8 cellular contexts compared by ENCODE assay signal in the genomic region with DNA sequence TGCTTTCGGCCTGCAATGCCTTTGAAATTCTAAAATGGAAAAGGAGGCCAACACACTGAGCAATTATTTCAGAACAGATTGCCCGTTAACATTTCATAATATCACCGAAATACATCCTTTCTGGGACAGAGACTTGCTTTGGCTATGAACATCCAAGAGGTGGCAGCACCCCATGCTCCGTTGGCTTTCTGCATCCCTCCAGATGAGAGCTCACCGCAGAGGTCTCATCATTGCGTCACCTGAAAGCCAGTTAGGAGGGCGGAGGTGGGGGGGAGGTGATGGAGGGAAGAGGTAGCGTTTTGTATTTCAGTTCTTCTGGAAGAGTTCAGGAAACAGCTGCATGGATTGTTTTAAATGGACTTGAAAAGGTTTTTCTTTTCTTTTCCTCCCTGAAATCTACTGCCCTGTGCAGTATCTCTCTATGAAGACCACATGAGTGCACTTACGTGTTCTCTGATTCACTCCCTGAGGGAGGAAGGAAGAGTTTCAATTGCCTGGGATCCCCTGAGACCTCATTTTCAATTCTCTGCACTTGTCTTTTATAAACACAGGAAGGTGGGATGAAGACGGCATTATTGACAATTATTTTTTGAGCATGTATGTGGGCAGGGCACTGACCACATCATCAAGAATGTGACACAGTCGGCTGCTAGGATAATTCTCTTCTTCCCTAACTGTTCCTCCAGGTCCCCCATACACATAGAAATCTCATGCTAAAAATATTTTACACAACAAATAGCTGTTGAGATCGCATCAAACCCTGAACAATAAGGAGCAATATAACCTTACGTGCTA.
DNase-seq lines count a peak whose midpoint lies in the region; ATAC-seq and TF ChIP-seq lines count a peak whose summit lies in the region.

No MANE protein-coding gene starts in this region.

- no peak overlapping the region for H3K9ac ChIP-seq in MM.1S (ENCODE audit: low read length)

- TF ChIP-seq EP300 in upper lobe of left lung (IDR thresholded peaks at IDR 0.05): no peak

- no peak overlapping the region for H3K27ac ChIP-seq in HEK293 (ENCODE audit: extremely low read depth, low read depth, low read length)
- H3K27ac ChIP-seq in MM.1S (ENCODE audit: low read length): no peak overlapping the region
- no peak overlapping the region for H3K27ac ChIP-seq in RWPE2 (ENCODE audit: poor library complexity, severe bottlenecking)
- peak overlapping the region in 2 of 4 donors; percentile 0 to 41 for H3K27ac ChIP-seq in upper lobe of left lung

- H4K20me1 ChIP-seq in MM.1S (ENCODE audit: insufficient read depth, low read length): no peaks in the 10 kb centered on the region

- peak overlapping the region; percentile 19 for H3K4me2 ChIP-seq in MM.1S (ENCODE audit: low read depth, low read length)

- no peaks in the 10 kb centered on the region for H3K4me1 ChIP-seq in HEK293 (ENCODE audit: control insufficient read depth, insufficient read depth, low read length)
- no peaks in the 10 kb centered on the region for H3K4me1 ChIP-seq in MM.1S (ENCODE audit: low read length)
- H3K4me1 ChIP-seq in RWPE2 (ENCODE audit: insufficient read depth, poor library complexity, severe bottlenecking): peaks cover 5% of the 10 kb centered on the region
- H3K4me1 ChIP-seq in upper lobe of left lung: peaks cover 3 to 21% (median 12%) of the 10 kb centered on the region in 4 donors

- H3K27ac Mint-ChIP-seq in osteocyte (ENCODE audit: unreplicated experiment): peak overlapping the region; percentile 50

- no peaks in the 10 kb centered on the region for H3K9me3 ChIP-seq in HEK293 (ENCODE audit: control insufficient read depth, insufficient read depth, low read depth, low read length)
- no peaks in the 10 kb centered on the region for H3K9me3 ChIP-seq in MM.1S (replicated peaks; ENCODE audit: insufficient read depth, low read length)
- H3K9me3 ChIP-seq in RWPE2 (ENCODE audit: severe bottlenecking): no peaks in the 10 kb centered on the region
- no peaks in the 10 kb centered on the region for H3K9me3 ChIP-seq in upper lobe of left lung

- no peaks in the 10 kb centered on the region for H3K36me3 Mint-ChIP-seq in osteocyte (ENCODE audit: unreplicated experiment)

- peak; percentile 96 for ATAC-seq in RWPE2 (ENCODE audit: low read depth)
- ATAC-seq in upper lobe of left lung (ENCODE audit: low FRiP score in 2 of 2): peak; percentile 87 to 93

- H2AFZ ChIP-seq in MM.1S (ENCODE audit: low read length): 0 out of 2 replicates have a peak overlapping the region, but pooled peaks have one; percentile 7

- no peaks in the 10 kb centered on the region for H3K9me3 Mint-ChIP-seq in osteocyte (ENCODE audit: unreplicated experiment)

- CTCF ChIA-PET in GM10248 (lab: Yijun Ruan, JAX) (interaction anchor here (0.7 to 5.0 kb wide), 44 partner anchors 7 to 1187 kb away, joined by 3 to 33 read pairs (median 4); partner anchors contain the start of gene JADE1), HEK293 (lab: Yijun Ruan, JAX) (interaction anchor here (0.6 to 2.8 kb wide), 25 partner anchors 8 to 438 kb away, joined by 3 to 12 read pairs (median 3); no protein-coding TSS in a partner anchor)

- no peak for TF ChIP-seq POLR2A in upper lobe of left lung (IDR thresholded peaks at IDR 0.05)

- peak; percentile 76 for TF ChIP-seq CTCF in GM10248 (IDR thresholded peaks at IDR 0.05; ENCODE audit: control extremely low read depth, extremely low read depth, low read depth, missing control alignments)
- TF ChIP-seq CTCF in HEK293 (tag by site-specific recombination; IDR thresholded peaks at IDR 0.05): peak; percentile 72
- peak; percentile 83 for TF ChIP-seq CTCF in MM.1S (IDR thresholded peaks at IDR 0.05; ENCODE audit: low read length)
- TF ChIP-seq CTCF in RWPE2 (IDR thresholded peaks at IDR 0.05; ENCODE audit: poor library complexity, severe bottlenecking): peak; percentile 92
- peak; percentile 95 for TF ChIP-seq CTCF in osteocyte (IDR thresholded peaks at IDR 0.05)
- TF ChIP-seq CTCF in upper lobe of left lung (IDR thresholded peaks at IDR 0.05): peak; percentile 51 to 80 (median 74)

- H3K27me3 Mint-ChIP-seq in osteocyte (ENCODE audit: unreplicated experiment): no peaks in the 10 kb centered on the region

- H3K4me3 ChIP-seq in HEK293 (ENCODE audit: low read depth, low read length): no peak overlapping the region
- no peak overlapping the region for H3K4me3 ChIP-seq in MM.1S (ENCODE audit: low read length)
- no peak overlapping the region for H3K4me3 ChIP-seq in RWPE2 (ENCODE audit: severe bottlenecking)
- H3K4me3 ChIP-seq in upper lobe of left lung: no peak overlapping the region

- DNase-seq in GM10248 (ENCODE audit: extremely low spot score) (peak; percentile 78), MM.1S (peak; percentile 83), RWPE2 (ENCODE audit: low spot score) (peak; percentile 84), foreskin melanocyte (peak; percentile 53), osteocyte (ENCODE audit: extremely low spot score, unreplicated experiment) (peak; percentile 92), upper lobe of left lung (peak in 1 of 2 donors; percentile 86)
- peak; percentile 33 for DNase-seq in activated T-helper 9 cell treated with anti-CD3 and anti-CD28 coated beads, Interleukin-2, amount 50 U/mL, for 16 hours (ENCODE audit: low read depth)

- no peaks in the 10 kb centered on the region for H3K79me2 ChIP-seq in MM.1S (ENCODE audit: low read length)

- H3K27me3 ChIP-seq in MM.1S (replicated peaks; ENCODE audit: insufficient read depth, low read length) (no peaks in the 10 kb centered on the region), RWPE2 (ENCODE audit: insufficient read depth, poor library complexity, severe bottlenecking) (no peaks in the 10 kb centered on the region), upper lobe of left lung (no peaks in the 10 kb centered on the region)

- H3K4me1 Mint-ChIP-seq in osteocyte (ENCODE audit: unreplicated experiment): peaks cover 13% of the 10 kb centered on the region

- H3K9me2 ChIP-seq in MM.1S (replicated peaks; ENCODE audit: insufficient read depth, low read length): no peaks in the 10 kb centered on the region

- no peaks in the 10 kb centered on the region for H3K36me3 ChIP-seq in HEK293 (ENCODE audit: control insufficient read depth in 2 of 2, insufficient read depth in 1 of 2, low read length in 2 of 2)
- no peaks in the 10 kb centered on the region for H3K36me3 ChIP-seq in MM.1S (replicated peaks; ENCODE audit: insufficient read depth, low read length)
- no peaks in the 10 kb centered on the region for H3K36me3 ChIP-seq in RWPE2 (ENCODE audit: low read depth)
- no peaks in the 10 kb centered on the region for H3K36me3 ChIP-seq in upper lobe of left lung

- POLR2A ChIA-PET in GM10248 (lab: Yijun Ruan, JAX): interaction anchor here (0.5 to 0.6 kb wide), 2 partner anchors 368 to 1768 kb away, joined by 3 read pairs; no protein-coding TSS in a partner anchor
- POLR2A ChIA-PET in HEK293 (lab: Yijun Ruan, JAX): interaction anchor here (0.6 to 2.6 kb wide), 4 partner anchors 13 to 421 kb away, joined by 3 to 10 read pairs (median 4); partner anchors contain the start of gene LARP1B

- H3F3A ChIP-seq in MM.1S (ENCODE audit: insufficient read depth, low read length): no peaks in the 10 kb centered on the region

- H3K4me3 Mint-ChIP-seq in osteocyte (ENCODE audit: unreplicated experiment): peak overlapping the region; percentile 5

- WGBS in upper lobe of left lung, 2 donors: 21 to 22% methylated on average over 13 of the region's 13 CpGs

TF ChIP-seq in HEK293, 187 proteins besides CTCF, POLR2A, EP300 and RAD21 (continues in another document):
- TF ChIP-seq ZNF223 (tag by site-specific recombination; IDR thresholded peaks at IDR 0.05) (no peak), ZNF518A (tag by site-specific recombination; conservative IDR thresholded peaks at IDR 0.05; ENCODE audit: low read depth) (0 out of 2 replicates have a peak, but pooled peaks have one; percentile 22), EGR2 (tag by site-specific recombination; IDR thresholded peaks at IDR 0.05; ENCODE audit: low read depth) (no peak), ZNF623 (tag by site-specific recombination; IDR thresholded peaks at IDR 0.05) (no peak), ZNF624 (tag by site-specific recombination; IDR thresholded peaks at IDR 0.05) (no peak), OVOL3 (tag by site-specific recombination; IDR thresholded peaks at IDR 0.05) (no peak)
